ENCODE assay signal across 8 cellular contexts in genomic region chr19:11964858-11965645, GRCh38. TPM values are rescaled to one million over a fixed set of nuclear protein-coding genes. Genes with fewer than 3 reads are reported as not detected.
DNase-seq lines count a peak whose midpoint lies in the region; ATAC-seq and TF ChIP-seq lines count a peak whose summit lies in the region.

Gene ZNF763, plus strand, starts transcription at chr19:11965040. Its CDS starts 169 bp downstream, at chr19:11965209.

- peaks cover 20% of the 10 kb centered on the region for H3K4me1 Mint-ChIP-seq in activated CD4-positive, alpha-beta T cell treated with anti-CD3 and anti-CD28 coated beads for 36 hours

- TF ChIP-seq CTCF in choroid plexus epithelial cell (conservative IDR thresholded peaks at IDR 0.05; ENCODE audit: low read depth, low read length): no peak

- DNase-seq in NCI-H345 treated with DMSO at 0.1 percent for 48 hours (lab: John Stamatoyannopoulos, UW; ENCODE audit: unreplicated experiment): peak; percentile 27
- peak; percentile 94 for DNase-seq in activated CD4-positive, alpha-beta T cell treated with anti-CD3 and anti-CD28 coated beads for 36 hours
- peak; percentile 86 for DNase-seq in choroid plexus epithelial cell (ENCODE audit: low read depth)
- peak; percentile 73 for DNase-seq in kidney glomerular epithelial cell (lab: John Stamatoyannopoulos, UW)
- DNase-seq in stimulated activated CD4-positive, alpha-beta T cell treated with anti-CD3 and anti-CD28 coated beads, Interleukin-15, amount 100 ng/mL, for 24 hours: peak; percentile 94
- no peak for DNase-seq in NCI-H2171 treated with DMSO at 0.1 percent for 48 hours (lab: John Stamatoyannopoulos, UW)

- POLR2A ChIA-PET in activated CD4-positive, alpha-beta T cell treated with anti-CD3 and anti-CD28 coated beads for 36 hours (lab: Charles Lee): interaction anchor here (0.5 kb wide), 1 partner anchor 24 kb away, joined by 3 read pairs; no protein-coding TSS in a partner anchor

- no peaks in the 10 kb centered on the region for H3K36me3 Mint-ChIP-seq in activated CD4-positive, alpha-beta T cell treated with anti-CD3 and anti-CD28 coated beads for 36 hours (ENCODE audit: low read depth)

- H3K9me3 Mint-ChIP-seq in activated CD4-positive, alpha-beta T cell treated with anti-CD3 and anti-CD28 coated beads for 36 hours (ENCODE audit: low read depth): no peaks in the 10 kb centered on the region

- intact Hi-C loops in activated CD4-positive, alpha-beta T cell treated with anti-CD3 and anti-CD28 coated beads for 36 hours (cut with DNase I, micrococcal nuclease): loop anchor here (1.0 kb wide), 9 partner anchors 23 to 176 kb away; partner anchors contain the start of genes ZNF700 (in 2 of the 2), ZNF20 (in 1 of the 2), ZNF491 (in 1 of the 2) and ZNF878 (in 1 of the 2)

- TF ChIP-seq POLR2A in GM18505 (IDR thresholded peaks at IDR 0.05; ENCODE audit: borderline replicate concordance, extremely low read depth, insufficient read depth, insufficient read length): peak; percentile 89

- no peaks in the 10 kb centered on the region for H3K27me3 Mint-ChIP-seq in activated CD4-positive, alpha-beta T cell treated with anti-CD3 and anti-CD28 coated beads for 36 hours

- peak within 1 kb of the TSS; percentile 73 for H3K27ac Mint-ChIP-seq in activated CD4-positive, alpha-beta T cell treated with anti-CD3 and anti-CD28 coated beads for 36 hours

- H3K4me3 Mint-ChIP-seq in activated CD4-positive, alpha-beta T cell treated with anti-CD3 and anti-CD28 coated beads for 36 hours: peak within 1 kb of the TSS; percentile 84

- CTCF ChIA-PET in activated CD4-positive, alpha-beta T cell treated with anti-CD3 and anti-CD28 coated beads for 36 hours (lab: Charles Lee): interaction anchor here (0.6 to 3.5 kb wide), 11 partner anchors 9 to 175 kb away, joined by 3 to 40 read pairs (median 6); partner anchors contain the start of genes ZNF20, ZNF491 and ZNF700

- H3K4me3 ChIP-seq in choroid plexus epithelial cell (ENCODE audit: low read depth, low read length): peak within 1 kb of the TSS; percentile 61

- ATAC-seq in GM18505 (IDR thresholded peaks at IDR 0.05; ENCODE audit: unreplicated experiment) (peak; percentile 83), HG02981 (IDR thresholded peaks at IDR 0.05; ENCODE audit: unreplicated experiment) (peak; percentile 91)
- ATAC-seq in activated CD4-positive, alpha-beta T cell treated with anti-CD3 and anti-CD28 coated beads for 36 hours: peak; percentile 98

RNA-seq across cellular contexts. Expression of gene ZNF763, which starts in this region (rescaled TPM):
- total RNA-seq in activated CD4-positive, alpha-beta T cell treated with anti-CD3 and anti-CD28 coated beads for 36 hours: 1 to 10 TPM; 1.1 to 1.2 TPM
